ENCODE assay signal across 8 cellular contexts in the genomic region with DNA sequence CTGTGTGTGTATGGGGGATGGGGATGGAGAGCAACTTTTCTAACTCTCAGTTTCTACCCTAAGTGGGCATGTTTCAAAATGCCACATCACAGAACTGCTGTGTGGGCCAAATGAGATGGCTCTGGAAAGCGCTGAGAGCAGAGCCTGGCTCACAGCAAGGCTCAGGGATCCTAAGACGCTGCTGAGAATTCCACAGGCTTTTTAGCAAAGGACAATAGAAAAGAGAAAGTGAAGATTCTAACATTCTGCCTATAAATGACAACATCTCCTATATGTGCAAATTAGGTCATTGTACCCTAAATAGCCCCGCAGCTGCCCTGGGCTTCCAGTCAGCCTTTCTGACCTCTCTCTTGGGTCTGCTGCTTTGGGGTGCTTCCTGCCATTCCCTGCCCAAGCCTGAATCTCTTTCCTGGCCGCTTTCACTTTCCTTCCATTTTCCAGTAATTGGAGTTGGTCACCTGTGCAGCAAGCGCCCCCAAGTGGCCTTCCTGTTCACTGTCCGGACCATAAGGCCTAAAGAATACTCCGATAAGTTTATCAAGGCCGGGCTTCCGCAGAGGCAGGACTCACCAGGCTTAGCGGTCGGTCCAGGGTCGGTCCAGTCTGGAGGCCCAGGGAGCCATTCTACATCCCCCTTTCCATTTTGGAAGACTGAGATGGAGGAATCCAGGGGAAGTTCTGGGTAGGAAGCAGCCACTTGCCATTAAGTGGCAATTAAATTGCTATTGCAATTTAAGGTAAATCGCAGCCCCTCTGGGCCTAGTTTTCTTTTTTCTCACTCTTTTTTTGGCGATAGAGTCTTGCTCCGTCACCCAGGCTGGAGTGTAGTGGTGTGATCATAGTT. TPM values are rescaled to one million over a fixed set of nuclear protein-coding genes. Genes with fewer than 3 reads are reported as not detected.
DNase-seq lines count a peak whose midpoint lies in the region; ATAC-seq and TF ChIP-seq lines count a peak whose summit lies in the region.

No MANE protein-coding gene starts in this region.

- H3K4me1 ChIP-seq in DOHH2 (ENCODE audit: control insufficient read depth, low read length) = peaks cover 34% of the 10 kb centered on the region
- peaks cover 32% of the 10 kb centered on the region for H3K4me1 ChIP-seq in neural progenitor cell

- H3K4me2 ChIP-seq in DOHH2 (ENCODE audit: low read length) = peak overlapping the region; percentile 20
- peak overlapping the region; percentile 53 for H3K4me2 ChIP-seq in neural progenitor cell

- no peak for ATAC-seq in GM19351 (IDR thresholded peaks at IDR 0.05; ENCODE audit: unreplicated experiment)

- peaks cover 13% of the 10 kb centered on the region for H3K27me3 Mint-ChIP-seq in neural progenitor cell (ENCODE audit: insufficient read depth, low read depth)
- no peaks in the 10 kb centered on the region for H3K27me3 Mint-ChIP-seq in stimulated activated naive CD8-positive, alpha-beta T cell treated with anti-CD3 and anti-CD28 coated beads, Interleukin-15, Interleukin-2, amounts not matched to agents 100 ng/mL and 50 ng/mL, for 24 hours

- peaks cover 45% of the 10 kb centered on the region for H3K4me1 Mint-ChIP-seq in neural progenitor cell
- peaks cover 51% of the 10 kb centered on the region for H3K4me1 Mint-ChIP-seq in stimulated activated naive CD8-positive, alpha-beta T cell treated with anti-CD3 and anti-CD28 coated beads, Interleukin-15, Interleukin-2, amounts not matched to agents 100 ng/mL and 50 ng/mL, for 24 hours (ENCODE audit: low read depth)

- H3K36me3 Mint-ChIP-seq in neural progenitor cell = no peaks in the 10 kb centered on the region
- H3K36me3 Mint-ChIP-seq in stimulated activated naive CD8-positive, alpha-beta T cell treated with anti-CD3 and anti-CD28 coated beads, Interleukin-15, Interleukin-2, amounts not matched to agents 100 ng/mL and 50 ng/mL, for 24 hours (ENCODE audit: low read depth) = no peaks in the 10 kb centered on the region

- DNase-seq in RWPE1 (ENCODE audit: low spot score) = peak; percentile 71
- DNase-seq in activated T-helper 9 cell treated with anti-CD3 and anti-CD28 coated beads, Interleukin-2, amount 50 U/mL, for 16 hours (ENCODE audit: low read depth) = peak; percentile 54
- DNase-seq in fibroblast of the aortic adventitia (ENCODE audit: low read depth) = peak; percentile 94
- peak; percentile 92 for DNase-seq in neural progenitor cell (ENCODE audit: low spot score)

- POLR2A ChIA-PET in RWPE1 (lab: Yijun Ruan, JAX; ENCODE audit: low non-redundant PET) = no interaction called here

- H3K4me3 ChIP-seq in DOHH2 (ENCODE audit: low read length) (no peak overlapping the region), fibroblast of the aortic adventitia (ENCODE audit: low read depth, low read length) (peak overlapping the region; percentile 49), neural progenitor cell (no peak overlapping the region)

- H2AFZ ChIP-seq in neural progenitor cell (replicated peaks) = peak overlapping the region; percentile 28

- H3K36me3 ChIP-seq in DOHH2 (ENCODE audit: control insufficient read depth, low read length) = no peaks in the 10 kb centered on the region
- H3K36me3 ChIP-seq in KOPT-K1 (ENCODE audit: insufficient read depth, low read length) = no peaks in the 10 kb centered on the region
- no peaks in the 10 kb centered on the region for H3K36me3 ChIP-seq in neural progenitor cell

- peaks cover 8% of the 10 kb centered on the region for H3K9me3 Mint-ChIP-seq in neural progenitor cell
- peaks cover 4% of the 10 kb centered on the region for H3K9me3 Mint-ChIP-seq in stimulated activated naive CD8-positive, alpha-beta T cell treated with anti-CD3 and anti-CD28 coated beads, Interleukin-15, Interleukin-2, amounts not matched to agents 100 ng/mL and 50 ng/mL, for 24 hours

- H3K27me3 ChIP-seq in DOHH2 (ENCODE audit: control insufficient read depth, low read length) = no peaks in the 10 kb centered on the region
- H3K27me3 ChIP-seq in neural progenitor cell = no peaks in the 10 kb centered on the region

- peak; percentile 98 for TF ChIP-seq CTCF in DOHH2 (IDR thresholded peaks at IDR 0.05; ENCODE audit: low read depth, low read length, poor library complexity, severe bottlenecking)
- peak; percentile 93 for TF ChIP-seq CTCF in RWPE1 (conservative IDR thresholded peaks at IDR 0.05; ENCODE audit: low read depth)
- peak; percentile 88 for TF ChIP-seq CTCF in fibroblast of the aortic adventitia (IDR thresholded peaks at IDR 0.05; ENCODE audit: insufficient read depth, low read length)
- TF ChIP-seq CTCF in neural progenitor cell (IDR thresholded peaks at IDR 0.05) = peak; percentile 97

- H3K27ac Mint-ChIP-seq in neural progenitor cell = peak overlapping the region; percentile 93
- peak overlapping the region; percentile 90 for H3K27ac Mint-ChIP-seq in stimulated activated naive CD8-positive, alpha-beta T cell treated with anti-CD3 and anti-CD28 coated beads, Interleukin-15, Interleukin-2, amounts not matched to agents 100 ng/mL and 50 ng/mL, for 24 hours

- H3K27ac ChIP-seq in DOHH2 (ENCODE audit: low read depth, low read length) (no peak overlapping the region), KOPT-K1 (ENCODE audit: low read depth, low read length, poor library complexity, severe bottlenecking) (peak overlapping the region; percentile 56), RWPE1 (peak overlapping the region; percentile 95), neural progenitor cell (no peak overlapping the region)

- H3K9ac ChIP-seq in neural progenitor cell = no peak overlapping the region

- no peaks in the 10 kb centered on the region for H3K79me2 ChIP-seq in DOHH2 (ENCODE audit: control insufficient read depth, low read length)
- H3K79me2 ChIP-seq in neural progenitor cell (ENCODE audit: low read depth) = peaks cover 18% of the 10 kb centered on the region

- H3K9me2 ChIP-seq in DOHH2 (replicated peaks; ENCODE audit: control insufficient read depth, low read length) = no peaks in the 10 kb centered on the region

- CTCF ChIA-PET in RWPE1 (lab: Yijun Ruan, JAX) = interaction anchor here (0.6 to 3.1 kb wide), 11 partner anchors 11 to 133 kb away, joined by 3 to 15 read pairs (median 3); a partner anchor contains a TSS

- H3F3A ChIP-seq in DOHH2 (ENCODE audit: control insufficient read depth, insufficient read depth) (no peaks in the 10 kb centered on the region), neural progenitor cell (ENCODE audit: low read depth) (peaks cover 46% of the 10 kb centered on the region)

- H3K9me3 ChIP-seq in DOHH2 (ENCODE audit: control insufficient read depth, insufficient read depth, low read length) = no peaks in the 10 kb centered on the region
- peaks cover 11% of the 10 kb centered on the region for H3K9me3 ChIP-seq in KOPT-K1 (ENCODE audit: insufficient read depth, low read length, poor library complexity, severe bottlenecking)
- no peaks in the 10 kb centered on the region for H3K9me3 ChIP-seq in neural progenitor cell (ENCODE audit: low read depth)

- H4K20me1 ChIP-seq in DOHH2 (ENCODE audit: control insufficient read depth, insufficient read depth, low read depth, low read length) = no peaks in the 10 kb centered on the region
- H4K20me1 ChIP-seq in neural progenitor cell (ENCODE audit: low read depth) = peaks cover 3% of the 10 kb centered on the region

- peak overlapping the region; percentile 65 for H3K4me3 Mint-ChIP-seq in neural progenitor cell
- peak overlapping the region; percentile 67 for H3K4me3 Mint-ChIP-seq in stimulated activated naive CD8-positive, alpha-beta T cell treated with anti-CD3 and anti-CD28 coated beads, Interleukin-15, Interleukin-2, amounts not matched to agents 100 ng/mL and 50 ng/mL, for 24 hours

RNA-seq across cellular contexts. Expression of a gene that starts 6.7 kb away (rescaled TPM):
- total RNA-seq in fibroblast of the aortic adventitia (ENCODE audit: low replicate concordance) (7.7 and 41.9 TPM in 2 replicates), neural progenitor cell (ENCODE audit: low replicate concordance) (85.3 and 234 TPM in 2 replicates)

RNA-seq across cellular contexts. Expression of a gene that starts 30.4 kb away (rescaled TPM):
- total RNA-seq in fibroblast of the aortic adventitia (ENCODE audit: low replicate concordance) (3.8 and 12.7 TPM in 2 replicates), neural progenitor cell (ENCODE audit: low replicate concordance) (29.2 and 50.0 TPM in 2 replicates)

RNA-seq across cellular contexts. Expression of a gene that starts 36.4 kb away (rescaled TPM):
- total RNA-seq in fibroblast of the aortic adventitia (ENCODE audit: low replicate concordance) (15.6 and 18.5 TPM in 2 replicates), neural progenitor cell (ENCODE audit: low replicate concordance) (21.5 and 64.6 TPM in 2 replicates)

RNA-seq across cellular contexts. Expression of a gene that starts 54.3 kb away (rescaled TPM):
- total RNA-seq in fibroblast of the aortic adventitia (ENCODE audit: low replicate concordance) (not detected in 2 replicates), neural progenitor cell (ENCODE audit: low replicate concordance) (not detected in 2 replicates)

Comparison
In these comparisons a context has a peak if more than half of its experiments do, and no peak if none do; other contexts are left out.
1. H3K27ac ChIP-seq: peak in KOPT-K1 (single experiment) and RWPE1 (single experiment); none in DOHH2 (single experiment) and neural progenitor cell (single experiment).
2. Peak in every context shown above with its lines, with median percentiles within 50 percentile points of each other: CTCF ChIP-seq and DNase-seq.